ENCODE assay signal across 1 cellular context in the genomic region with DNA sequence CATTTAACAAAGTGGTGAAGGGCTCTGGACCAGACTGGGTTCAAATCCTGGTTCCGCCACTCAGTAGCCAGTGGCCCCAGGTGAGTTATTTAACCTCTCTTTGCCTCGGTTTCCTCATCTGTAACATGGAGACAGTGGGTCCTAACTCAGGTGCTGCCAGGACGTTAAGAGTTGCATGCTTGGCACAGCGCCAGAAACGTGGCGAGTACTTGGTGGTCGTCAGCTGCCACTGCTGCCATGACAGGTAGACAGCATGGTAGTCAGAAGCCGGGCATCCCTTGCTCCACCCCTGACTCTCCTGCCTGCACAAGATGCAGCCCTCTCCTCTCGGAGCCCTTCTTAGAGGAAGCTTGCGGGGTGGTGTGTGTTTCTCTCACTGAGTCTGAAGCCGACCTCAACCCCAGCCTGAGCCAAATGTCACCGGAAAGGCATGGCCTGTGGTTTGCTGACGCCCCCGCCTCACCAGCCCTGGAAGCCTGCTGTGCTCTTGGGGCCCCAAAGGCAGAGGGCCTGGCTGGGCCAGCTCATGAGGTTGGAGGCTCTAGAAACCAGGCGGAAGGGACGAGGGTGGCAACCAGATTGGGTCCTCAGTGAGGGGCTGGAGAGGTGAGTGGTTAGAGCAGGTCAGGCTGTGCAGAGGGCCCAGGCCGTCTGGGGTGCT.
TF ChIP-seq lines count a peak whose summit lies in the region.

No MANE protein-coding gene starts in this region.

TF ChIP-seq in GM23338, 12 proteins besides CTCF, POLR2A, EP300 and RAD21 (continued from another document):
- no peak for TF ChIP-seq ZNF462 (CRISPR knock-in tag; IDR thresholded peaks at IDR 0.05)
- TF ChIP-seq ZNF331 (CRISPR knock-in tag; IDR thresholded peaks at IDR 0.05; ENCODE audit: low read depth): no peak
- no peak for TF ChIP-seq REST (IDR thresholded peaks at IDR 0.05; ENCODE audit: unreplicated experiment)
- TF ChIP-seq EZH2phosphoT487 (IDR thresholded peaks at IDR 0.05; ENCODE audit: unreplicated experiment): no peak
- no peak for TF ChIP-seq ZNF114 (CRISPR knock-in tag; IDR thresholded peaks at IDR 0.05)
- no peak for TF ChIP-seq STAT1 (IDR thresholded peaks at IDR 0.05; ENCODE audit: unreplicated experiment)
- no peak for TF ChIP-seq EZH2 (IDR thresholded peaks at IDR 0.05; ENCODE audit: low read depth, unreplicated experiment)
- TF ChIP-seq JUNB (IDR thresholded peaks at IDR 0.05; ENCODE audit: unreplicated experiment): no peak
